ENCODE assay signal across 18 cellular contexts in the genomic region with DNA sequence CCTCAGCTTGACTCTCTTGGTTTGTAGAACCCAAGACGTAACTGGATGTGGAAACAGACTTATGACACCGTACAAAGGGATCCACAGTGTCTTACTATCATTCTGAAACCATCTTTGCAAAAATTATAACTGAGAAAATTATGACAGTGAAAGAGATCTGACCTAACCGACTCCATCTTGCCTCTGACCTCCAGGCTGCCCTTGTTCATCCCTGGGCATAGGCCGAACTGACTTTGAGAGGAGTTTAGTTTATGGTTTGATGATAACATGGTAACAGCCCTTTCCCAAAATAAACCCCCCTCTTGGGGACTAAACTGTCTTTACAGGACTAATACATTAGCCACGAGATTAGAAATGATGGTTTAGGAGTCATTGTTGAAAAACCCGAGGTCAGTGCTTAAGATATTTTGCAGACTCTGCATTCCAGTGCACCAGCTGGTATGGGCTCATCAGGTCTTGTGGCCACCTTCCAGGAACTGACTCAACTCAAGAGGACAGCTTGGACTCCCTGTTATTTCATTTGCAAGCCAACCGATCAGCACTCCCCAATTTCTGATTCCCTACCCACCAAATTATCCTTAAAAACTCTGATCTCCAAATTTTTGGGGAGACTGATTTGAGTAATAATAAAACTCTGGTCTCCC. TPM values are rescaled to one million over a fixed set of nuclear protein-coding genes. Genes with fewer than 3 reads are reported as not detected.
DNase-seq lines count a peak whose midpoint lies in the region; TF ChIP-seq lines count a peak whose summit lies in the region.
"Had no signal": no experiment of that assay in that cellular context is flagged by ENCODE, and none has a peak within 500 bp of the region (broad histone marks: within the 10 kb centered on the region; RNA-seq: fewer than 3 reads in every experiment).

No MANE protein-coding gene starts in this region.

- H3K4me2 ChIP-seq in SK-N-SH (peak overlapping the region; percentile 21; the same call in 1 of the 2 replicates), fibroblast of lung (ENCODE audit: extremely low read depth, insufficient read depth, low read length) (no peak overlapping the region)

- H3K4me3 ChIP-seq in SK-N-SH (ENCODE audit: low read depth in 2 of 2, low read length in 1 of 2) (no peak overlapping the region), fibroblast of lung (replicated peaks in 1 of 4; ENCODE audit: control extremely low read depth in 1 of 4, insufficient read depth in 1 of 4, low read depth in 3 of 4, low read length in 4 of 4) (no peak overlapping the region)
- H3K4me3 ChIP-seq: left ventricle myocardium inferior, Peyer's patch, right lobe of liver had no signal

- DNase-seq in GM04504 (ENCODE audit: low read depth) (peak; percentile 60), SK-N-SH (no peak), fibroblast of lung (ENCODE audit: low read depth in 2 of 2) (peak; percentile 76 to 80), smooth muscle cell of the brain vasculature (ENCODE audit: low read depth, low spot score) (peak; percentile 17), HuH-7.5 (ENCODE audit: low spot score) (no peak), NCI-H2171 treated with DMSO at 0.1 percent for 48 hours (lab: John Stamatoyannopoulos, UW) (no peak), osteocyte (ENCODE audit: extremely low spot score, unreplicated experiment) (no peak)
- DNase-seq: activated CD4-positive, alpha-beta T cell treated with anti-CD3 and anti-CD28 coated beads for 36 hours; activated T-cell treated with anti-CD3 and anti-CD28 coated beads, Interleukin-2, amount 50 U/mL, for 1 hour; effector memory CD4-positive, alpha-beta T cell; hippocampal formation; left ventricle myocardium inferior; natural killer cell; NCI-H146; NCI-H510A; Peyer's patch; right lobe of liver had no signal

- no peak overlapping the region for H3K27ac ChIP-seq in SK-N-SH (ENCODE audit: low read depth in 2 of 2, low read length in 1 of 2)
- no peak overlapping the region for H3K27ac ChIP-seq in fibroblast of lung (ENCODE audit: insufficient read depth, low read length)
- H3K27ac ChIP-seq: left ventricle myocardium inferior, Peyer's patch, right lobe of liver had no signal

- 0 out of 4 replicates have a peak, but pooled peaks of 1 of the 2 experiments have one; percentile 21 for TF ChIP-seq EP300 in SK-N-SH (IDR thresholded peaks at IDR 0.05; ENCODE audit: borderline replicate concordance in 1 of 2, low read depth in 1 of 2, low read length in 1 of 2)

- H3K9ac ChIP-seq in SK-N-SH = no peak overlapping the region
- no peak overlapping the region for H3K9ac ChIP-seq in fibroblast of lung (ENCODE audit: insufficient read depth, low read length)

- no peaks in the 10 kb centered on the region for H3K79me2 ChIP-seq in SK-N-SH (ENCODE audit: insufficient read depth)
- H3K79me2 ChIP-seq in fibroblast of lung (ENCODE audit: control insufficient read depth, insufficient read depth, low read length) = no peaks in the 10 kb centered on the region

- no peak for TF ChIP-seq RAD21 in SK-N-SH (IDR thresholded peaks at IDR 0.05; ENCODE audit: low read length)

- no peak overlapping the region for H3K27ac Mint-ChIP-seq in osteocyte (ENCODE audit: unreplicated experiment)
- H3K27ac Mint-ChIP-seq: activated CD4-positive, alpha-beta T cell treated with anti-CD3 and anti-CD28 coated beads for 36 hours; natural killer cell; T-helper 1 cell treated with Interleukin-12 subunit alpha and Interleukin-12 subunit beta and Interleukin-4 antibody, amounts not matched to agents 30 μg/mL and 1 μg/mL, for 36 hours had no signal

- H3K36me3 ChIP-seq in SK-N-SH (replicated peaks in 1 of 2; ENCODE audit: control insufficient read depth in 1 of 2, insufficient read depth in 2 of 2, low read length in 1 of 2) = no peaks in the 10 kb centered on the region
- no peaks in the 10 kb centered on the region for H3K36me3 ChIP-seq in fibroblast of lung (ENCODE audit: control insufficient read depth, insufficient read depth, low read length)
- H3K36me3 ChIP-seq: left ventricle myocardium inferior, Peyer's patch, right lobe of liver had no signal

- no peaks in the 10 kb centered on the region for H3K9me2 ChIP-seq in SK-N-SH

- H3K9me3 ChIP-seq in SK-N-SH (no peaks in the 10 kb centered on the region), fibroblast of lung (ENCODE audit: control insufficient read depth, insufficient read depth, low read depth, low read length) (no peaks in the 10 kb centered on the region)
- H3K9me3 ChIP-seq: right lobe of liver had no signal

- H2AFZ ChIP-seq in SK-N-SH (ENCODE audit: low read depth) = no peak overlapping the region
- no peak overlapping the region for H2AFZ ChIP-seq in fibroblast of lung (ENCODE audit: low read length)

- peaks cover 0 to 5% of the 10 kb centered on the region in 2 experiments; a peak in 2 of 4 replicates for H3K4me1 ChIP-seq in SK-N-SH (ENCODE audit: control insufficient read depth in 1 of 2, insufficient read depth in 2 of 2, low read depth in 1 of 2, low read length in 1 of 2)
- no peaks in the 10 kb centered on the region for H3K4me1 ChIP-seq in fibroblast of lung (ENCODE audit: control insufficient read depth, extremely low read depth, insufficient read depth, low read length)
- H3K4me1 ChIP-seq: Peyer's patch, right lobe of liver had no signal

- H3K4me3 Mint-ChIP-seq in osteocyte (ENCODE audit: unreplicated experiment) = no peak overlapping the region
- H3K4me3 Mint-ChIP-seq: activated CD4-positive, alpha-beta T cell treated with anti-CD3 and anti-CD28 coated beads for 36 hours; natural killer cell; T-helper 1 cell treated with Interleukin-12 subunit alpha and Interleukin-12 subunit beta and Interleukin-4 antibody, amounts not matched to agents 30 μg/mL and 1 μg/mL, for 36 hours had no signal

- H3K36me3 Mint-ChIP-seq in osteocyte (ENCODE audit: unreplicated experiment) = no peaks in the 10 kb centered on the region

- H3K4me1 Mint-ChIP-seq in osteocyte (ENCODE audit: unreplicated experiment) = no peaks in the 10 kb centered on the region

- POLR2A ChIA-PET in SK-N-SH (lab: Yijun Ruan, JAX) = interaction anchor here (0.6 kb wide), 1 partner anchor 457 kb away, joined by 3 read pairs; no protein-coding TSS in a partner anchor

- H3F3A ChIP-seq in SK-N-SH (replicated peaks; ENCODE audit: insufficient read depth) = no peaks in the 10 kb centered on the region

- peaks cover 11% of the 10 kb centered on the region for H3K27me3 Mint-ChIP-seq in osteocyte (ENCODE audit: unreplicated experiment)

- CTCF ChIA-PET in SK-N-SH (lab: Yijun Ruan, JAX) = interaction anchor here (1.7 kb wide), 1 partner anchor 20 kb away, joined by 5 read pairs; no protein-coding TSS in a partner anchor

- H3K27me3 ChIP-seq in SK-N-SH (ENCODE audit: insufficient read depth) (no peaks in the 10 kb centered on the region), fibroblast of lung (ENCODE audit: control insufficient read depth, insufficient read depth, low read length) (no peaks in the 10 kb centered on the region)
- H3K27me3 ChIP-seq: Peyer's patch, right lobe of liver had no signal

- TF ChIP-seq CTCF in SK-N-SH (IDR thresholded peaks at IDR 0.05) (no peak), fibroblast of lung (conservative IDR thresholded peaks at IDR 0.05 in 1 of 2, IDR thresholded peaks at IDR 0.05 in 1 of 2; ENCODE audit: low read depth in 1 of 2, low read length in 2 of 2) (no peak), osteocyte (IDR thresholded peaks at IDR 0.05) (no peak)

- H4K20me1 ChIP-seq in SK-N-SH (ENCODE audit: insufficient read depth) (no peaks in the 10 kb centered on the region), fibroblast of lung (ENCODE audit: control insufficient read depth, extremely low read depth, insufficient read depth, low read length) (no peaks in the 10 kb centered on the region)

- H3K9me3 Mint-ChIP-seq in osteocyte (ENCODE audit: unreplicated experiment) = peaks cover 3% of the 10 kb centered on the region

- 57% methylated on average over 7 of the region's 7 CpGs for WGBS in SK-N-SH (ENCODE audit: low lambda C conversion rate)

TF ChIP-seq in SK-N-SH, 30 proteins besides CTCF, POLR2A, EP300 and RAD21:
- TF ChIP-seq MEF2A (IDR thresholded peaks at IDR 0.05; ENCODE audit: borderline replicate concordance, low read depth) (no peak), PBX3 (IDR thresholded peaks at IDR 0.05) (peak; percentile 68), TCF12 (IDR thresholded peaks at IDR 0.05) (peak; percentile 83), NFIC (IDR thresholded peaks at IDR 0.05; ENCODE audit: borderline replicate concordance) (peak; percentile 59), FOSL2 (IDR thresholded peaks at IDR 0.05; ENCODE audit: borderline replicate concordance, low read depth) (peak; percentile 49; the same call in 1 of the 2 replicates)
- TF ChIP-seq, protein P1, sequence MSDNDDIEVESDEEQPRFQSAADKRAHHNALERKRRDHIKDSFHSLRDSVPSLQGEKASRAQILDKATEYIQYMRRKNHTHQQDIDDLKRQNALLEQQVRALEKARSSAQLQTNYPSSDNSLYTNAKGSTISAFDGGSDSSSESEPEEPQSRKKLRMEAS (IDR thresholded peaks at IDR 0.05; ENCODE audit: low read depth) = no peak

RNA-seq across cellular contexts. Expression of gene CASP3, which starts 49.6 kb away (rescaled TPM):
- polyA plus RNA-seq in SK-N-SH (2012; rRNA removed) (15.5 and 21.8 TPM in 2 replicates), fibroblast of lung (34.2 and 41.1 TPM in 2 replicates)
- polyA plus RNA-seq in SK-N-SH (2012; cell fraction: cytosol; rRNA removed) = 24.9 and 30.0 TPM in 2 replicates
- 16.9 and 24.2 TPM in 2 replicates for polyA plus RNA-seq in SK-N-SH (2012; cell fraction: nucleus; rRNA removed)
- total RNA-seq in fibroblast of lung (26.4 and 28.2 TPM in 2 replicates), osteocyte (28.2 and 33.3 TPM in 2 replicates)
- 23.6 and 27.7 TPM in 2 replicates for polyA plus RNA-seq in fibroblast of lung (2012)
- 6.9 and 10.4 TPM in 2 replicates for polyA minus RNA-seq in fibroblast of lung (ENCODE audit: low replicate concordance)

RNA-seq across cellular contexts. Expression of gene PRIMPOL, which starts 49.9 kb away (rescaled TPM):
- 8.0 and 11.9 TPM in 2 replicates for polyA plus RNA-seq in SK-N-SH (2012; rRNA removed)
- polyA plus RNA-seq in SK-N-SH (2012; cell fraction: cytosol; rRNA removed) = 10.8 and 18.4 TPM in 2 replicates
- polyA plus RNA-seq in SK-N-SH (2012; cell fraction: nucleus; rRNA removed) = 9.5 and 16.9 TPM in 2 replicates
- 19.3 and 22.3 TPM in 2 replicates for total RNA-seq in fibroblast of lung
- 11.5 and 15.1 TPM in 2 replicates for polyA plus RNA-seq in fibroblast of lung
- polyA plus RNA-seq in fibroblast of lung (2012) = 7.9 and 8.1 TPM in 2 replicates
- 0.59 TPM in 1 of 2 replicates, not detected in the other for polyA minus RNA-seq in fibroblast of lung (ENCODE audit: low replicate concordance)
- total RNA-seq in osteocyte = 13.2 and 17.5 TPM in 2 replicates

Comparison
In these comparisons a context has a peak if more than half of its experiments do, and no peak if none do; other contexts are left out.
1. DNase-seq: peak in GM04504 (single experiment), fibroblast of lung (2 of 2) and smooth muscle cell of the brain vasculature (single experiment); none in SK-N-SH (single experiment), HuH-7.5 (single experiment), NCI-H2171 treated with DMSO at 0.1 percent for 48 hours (single experiment) and osteocyte (single experiment).